ENCODE assay signal across 19 cellular contexts in the genomic region with DNA sequence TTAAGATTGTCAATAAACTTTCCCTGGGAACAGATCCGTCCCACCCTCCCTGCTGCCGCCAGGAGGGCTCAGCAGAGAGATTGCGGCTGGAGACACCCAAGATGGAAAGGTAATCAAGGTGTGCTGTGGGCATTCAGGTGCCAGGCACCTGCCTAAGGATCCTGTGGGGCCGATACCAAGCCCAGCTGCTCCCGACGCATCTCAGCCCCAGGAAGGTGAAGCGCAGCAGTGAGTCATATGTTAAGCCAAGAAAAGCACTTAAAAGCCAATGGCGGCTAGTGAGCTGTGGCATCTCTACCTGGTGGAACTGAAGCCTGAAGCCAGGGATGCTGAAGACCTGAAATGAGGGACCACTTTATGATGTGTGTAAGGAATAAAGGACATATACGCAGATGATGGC. TPM values are rescaled to one million over a fixed set of nuclear protein-coding genes. Genes with fewer than 3 reads are reported as not detected.
DNase-seq lines count a peak whose midpoint lies in the region; ATAC-seq and TF ChIP-seq lines count a peak whose summit lies in the region.
"Had no signal": no experiment of that assay in that cellular context is flagged by ENCODE, and none has a peak within 500 bp of the region (broad histone marks: within the 10 kb centered on the region; RNA-seq: fewer than 3 reads in every experiment).

No MANE protein-coding gene starts in this region.

- POLR2A ChIA-PET in HCT116 (lab: Charles Lee), result no interaction called here

- no peak for TF ChIP-seq POLR2A in HCT116 (IDR thresholded peaks at IDR 0.05; ENCODE audit: borderline replicate concordance, extremely low read depth, insufficient read depth, insufficient read length)

- H3K27ac Mint-ChIP-seq in T-helper 17 cell, result peak overlapping the region; percentile 98
- H3K27ac Mint-ChIP-seq: activated naive CD8-positive, alpha-beta T cell; CD4-positive, CD25-positive, alpha-beta regulatory T cell had no signal

- H3F3A ChIP-seq in MM.1S (ENCODE audit: insufficient read depth, low read length), result no peaks in the 10 kb centered on the region

- RAD21 ChIA-PET in HCT116 (lab: Charles Lee; ENCODE audit: low non-redundant PET in 1 of 2, low total read pairs in 2 of 2, uncharacterized antibody in 2 of 2, unreplicated experiment in 2 of 2), result no interaction called here

- H3K4me3 Mint-ChIP-seq in T-helper 17 cell, result peak overlapping the region; percentile 5
- H3K4me3 Mint-ChIP-seq: activated naive CD8-positive, alpha-beta T cell; CD4-positive, CD25-positive, alpha-beta regulatory T cell; central memory CD8-positive, alpha-beta T cell had no signal

- H3K36me3 ChIP-seq in HCT116 (ENCODE audit: control insufficient read depth in 1 of 2, insufficient read depth in 2 of 2, low read length in 2 of 2) (no peaks in the 10 kb centered on the region), hepatocyte (replicated peaks; ENCODE audit: insufficient read depth, low read depth) (no peaks in the 10 kb centered on the region), thoracic aorta (no peaks in the 10 kb centered on the region), MM.1S (replicated peaks; ENCODE audit: insufficient read depth, low read length) (no peaks in the 10 kb centered on the region), ascending aorta (no peaks in the 10 kb centered on the region)
- H3K36me3 ChIP-seq: upper lobe of left lung had no signal

- H3K27me3 ChIP-seq in HCT116 (ENCODE audit: insufficient read depth, low read length) (no peaks in the 10 kb centered on the region), hepatocyte (peaks cover 6% of the 10 kb centered on the region), thoracic aorta (replicated peaks; ENCODE audit: insufficient read depth) (peaks cover 5% of the 10 kb centered on the region), MM.1S (replicated peaks; ENCODE audit: insufficient read depth, low read length) (peaks cover 50% of the 10 kb centered on the region), ascending aorta (no peaks in the 10 kb centered on the region)

- intact Hi-C loops in HCT116 (cut with micrococcal nuclease) (no loop called here), ascending aorta (cut with DNase I) (no loop called here)

- H3K9me3 ChIP-seq in HCT116 (ENCODE audit: control insufficient read depth in 1 of 2, insufficient read depth in 1 of 2, low read depth in 1 of 2, low read length in 2 of 2), result no peaks in the 10 kb centered on the region
- no peaks in the 10 kb centered on the region for H3K9me3 ChIP-seq in T-helper 17 cell (ENCODE audit: control insufficient read depth, low read length, poor library complexity, severe bottlenecking)
- H3K9me3 ChIP-seq in hepatocyte (ENCODE audit: low read depth), result no peaks in the 10 kb centered on the region
- no peaks in the 10 kb centered on the region for H3K9me3 ChIP-seq in thoracic aorta
- H3K9me3 ChIP-seq in MM.1S (replicated peaks; ENCODE audit: insufficient read depth, low read length), result no peaks in the 10 kb centered on the region
- no peaks in the 10 kb centered on the region for H3K9me3 ChIP-seq in ascending aorta
- H3K9me3 ChIP-seq: upper lobe of left lung had no signal

- TF ChIP-seq CTCF in HCT116 (IDR thresholded peaks at IDR 0.05 in 2 of 3, conservative IDR thresholded peaks at IDR 0.05 in 1 of 3; ENCODE audit: borderline replicate concordance in 1 of 3, insufficient read depth in 1 of 3, low read depth in 2 of 3, low read length in 2 of 3) (no peak), hepatocyte (IDR thresholded peaks at IDR 0.05; ENCODE audit: poor library complexity) (no peak), thoracic aorta (IDR thresholded peaks at IDR 0.05) (no peak), MM.1S (IDR thresholded peaks at IDR 0.05; ENCODE audit: low read length) (no peak), ascending aorta (IDR thresholded peaks at IDR 0.05) (no peak)

- no TSS peak for BruUV-seq in HCT116 (replicated peaks; lab: Mats Ljungman, UMichigan)

- H3K4me1 ChIP-seq in HCT116 (ENCODE audit: control insufficient read depth in 1 of 2, insufficient read depth in 2 of 2, low read length in 2 of 2), result peaks cover 29 to 38% of the 10 kb centered on the region in 2 experiments
- H3K4me1 ChIP-seq in hepatocyte (ENCODE audit: insufficient read depth), result peaks cover 26% of the 10 kb centered on the region
- H3K4me1 ChIP-seq in thoracic aorta (ENCODE audit: control insufficient read depth in 1 of 2, low read depth in 2 of 2), result peaks cover 18 to 31% of the 10 kb centered on the region in 2 donors
- H3K4me1 ChIP-seq in MM.1S (ENCODE audit: low read length), result 0 out of 2 replicates have a peak, but pooled peaks cover 2% of the 10 kb centered on the region
- peaks cover 8 to 15% of the 10 kb centered on the region in 2 donors for H3K4me1 ChIP-seq in ascending aorta

- TF ChIP-seq RAD21 in HCT116 (IDR thresholded peaks at IDR 0.05; ENCODE audit: low read depth), result no peak

- CTCF ChIA-PET in HCT116 (lab: Charles Lee), result no interaction called here

- H3K9ac ChIP-seq in HCT116 (ENCODE audit: low read length), result peak overlapping the region; percentile 53
- H3K9ac ChIP-seq in MM.1S (ENCODE audit: low read length), result no peak overlapping the region

- no peaks in the 10 kb centered on the region for H3K36me3 Mint-ChIP-seq in T-helper 17 cell (ENCODE audit: low read depth)
- H3K36me3 Mint-ChIP-seq: activated naive CD8-positive, alpha-beta T cell; CD4-positive, CD25-positive, alpha-beta regulatory T cell had no signal

- WGBS in hepatocyte (ENCODE audit: low lambda C conversion rate, missing lambda C conversion rate), result 70% methylated on average over 9 of the region's 9 CpGs

- H3K9me2 ChIP-seq in HCT116 (ENCODE audit: insufficient read depth) (no peaks in the 10 kb centered on the region), hepatocyte (replicated peaks; ENCODE audit: insufficient read depth) (no peaks in the 10 kb centered on the region), MM.1S (replicated peaks; ENCODE audit: insufficient read depth, low read length) (no peaks in the 10 kb centered on the region)

- peak; percentile 74 for ATAC-seq in HCT116
- ATAC-seq in T-helper 17 cell, result no peak
- ATAC-seq in thoracic aorta (ENCODE audit: insufficient number of reproducible peaks, low FRiP score, low read depth), result no peak
- no peak for ATAC-seq in HG02885 (IDR thresholded peaks at IDR 0.05; ENCODE audit: poor library complexity, unreplicated experiment)
- ATAC-seq in HG03442 (IDR thresholded peaks at IDR 0.05; ENCODE audit: unreplicated experiment), result no peak

- H3K27me3 Mint-ChIP-seq in T-helper 17 cell, result no peaks in the 10 kb centered on the region
- H3K27me3 Mint-ChIP-seq: central memory CD8-positive, alpha-beta T cell had no signal

- H2AFZ ChIP-seq in HCT116 (ENCODE audit: low read depth, low read length, poor library complexity, severe bottlenecking) (peak overlapping the region; percentile 59), hepatocyte (no peak overlapping the region), MM.1S (ENCODE audit: low read length) (no peak overlapping the region)

- H3K4me2 ChIP-seq in HCT116 (ENCODE audit: low read length) (peak overlapping the region; percentile 87), hepatocyte (peak overlapping the region; percentile 37), MM.1S (ENCODE audit: low read depth, low read length) (no peak overlapping the region)

- DNase-seq in HCT116 (ENCODE audit: low read depth, low spot score) (peak; percentile 24), T-helper 17 cell (no peak), hepatocyte (ENCODE audit: low spot score) (no peak), thoracic aorta (ENCODE audit: low spot score) (no peak), MM.1S (no peak), ascending aorta (ENCODE audit: low spot score in 2 of 2) (no peak)
- DNase-seq: activated CD8-positive, alpha-beta memory T cell treated with anti-CD3 and anti-CD28 coated beads, Interleukin-2, amount 50 U/mL, for 4 hours; CD4-positive, CD25-positive, alpha-beta regulatory T cell; GDM1; glutamatergic neuron; islet precursor cell; NCI-H1105; NCI-H345; OCI-M1 had no signal

- no peaks in the 10 kb centered on the region for H3K79me2 ChIP-seq in HCT116 (ENCODE audit: insufficient read depth, low read length)
- H3K79me2 ChIP-seq in hepatocyte, result peaks cover 5% of the 10 kb centered on the region
- no peaks in the 10 kb centered on the region for H3K79me2 ChIP-seq in MM.1S (ENCODE audit: low read length)

- peak overlapping the region; percentile 50 for H3K27ac ChIP-seq in HCT116 (ENCODE audit: low read depth, low read length)
- H3K27ac ChIP-seq in hepatocyte, result peak overlapping the region; percentile 26
- H3K27ac ChIP-seq in thoracic aorta, result peak overlapping the region; percentile 39 to 42
- no peak overlapping the region for H3K27ac ChIP-seq in MM.1S (ENCODE audit: low read length)
- H3K27ac ChIP-seq in ascending aorta, result peak overlapping the region in 1 of 2 donors; percentile 42
- H3K27ac ChIP-seq: upper lobe of left lung had no signal

- H3K4me3 ChIP-seq in HCT116 (replicated peaks in 1 of 2; ENCODE audit: low read depth in 1 of 2, low read length in 2 of 2) (peak overlapping the region; percentile 22 to 49; a peak in 3 of 4 replicates), hepatocyte (no peak overlapping the region), thoracic aorta (no peak overlapping the region), MM.1S (ENCODE audit: low read length) (no peak overlapping the region), ascending aorta (no peak overlapping the region)
- H3K4me3 ChIP-seq: upper lobe of left lung had no signal

- peaks cover 25% of the 10 kb centered on the region for H3K4me1 Mint-ChIP-seq in T-helper 17 cell

- H4K20me1 ChIP-seq in HCT116 (ENCODE audit: insufficient read depth), result no peaks in the 10 kb centered on the region
- H4K20me1 ChIP-seq in hepatocyte (ENCODE audit: insufficient read depth, poor library complexity, severe bottlenecking), result no peaks in the 10 kb centered on the region
- H4K20me1 ChIP-seq in MM.1S (ENCODE audit: insufficient read depth, low read length), result no peaks in the 10 kb centered on the region

TF ChIP-seq in HCT116, 20 proteins besides CTCF, POLR2A, EP300 and RAD21 (continues in another document):
- TF ChIP-seq YY1 (IDR thresholded peaks at IDR 0.05; ENCODE audit: extremely low read depth, insufficient replicate concordance, low read depth, low read length) (peak; percentile 70), EGR1 (IDR thresholded peaks at IDR 0.05; ENCODE audit: low read depth) (no peak), CBX3 (IDR thresholded peaks at IDR 0.05; ENCODE audit: low read depth) (no peak)

RNA-seq across cellular contexts. Expression of a gene that starts 6.1 kb away (rescaled TPM):
- total RNA-seq in HCT116 (2021; ENCODE audit: unreplicated experiment) (not detected), T-helper 17 cell (10 to 100 TPM in 1 of 2 donors, 1 to 10 TPM in 1; 9.7 to 24.4 TPM), hepatocyte (10.6 and 15.5 TPM in 2 replicates), thoracic aorta (1 to 10 TPM in 1 of 2 donors, not detected in 1; 8.5 TPM), ascending aorta (4.0 TPM)
- 0.42 and 0.64 TPM in 2 replicates for polyA plus RNA-seq in HCT116 (2012)
- polyA plus RNA-seq in hepatocyte, result 12.4 and 19.1 TPM in 2 replicates

RNA-seq across cellular contexts. Expression of a gene that starts 36.2 kb away (rescaled TPM):
- not detected for total RNA-seq in HCT116 (2021; ENCODE audit: unreplicated experiment)
- polyA plus RNA-seq in HCT116 (2012), result not detected in 2 replicates
- under 1 TPM in 1 of 2 donors, not detected in 1; 0.99 TPM for total RNA-seq in T-helper 17 cell
- total RNA-seq in hepatocyte, result not detected in 2 replicates
- 0.24 and 0.64 TPM in 2 replicates for polyA plus RNA-seq in hepatocyte
- under 1 TPM in 1 of 2 donors, not detected in 1; 0.35 TPM for total RNA-seq in thoracic aorta
- not detected for total RNA-seq in ascending aorta

Comparison
In these comparisons a context has a peak if more than half of its experiments do, and no peak if none do; other contexts are left out.
1. H3K4me3 ChIP-seq: peak in HCT116 (2 of 2); none in hepatocyte (single experiment), thoracic aorta (single experiment), MM.1S (single experiment) and ascending aorta (0 of 2).